In the genomic region with DNA sequence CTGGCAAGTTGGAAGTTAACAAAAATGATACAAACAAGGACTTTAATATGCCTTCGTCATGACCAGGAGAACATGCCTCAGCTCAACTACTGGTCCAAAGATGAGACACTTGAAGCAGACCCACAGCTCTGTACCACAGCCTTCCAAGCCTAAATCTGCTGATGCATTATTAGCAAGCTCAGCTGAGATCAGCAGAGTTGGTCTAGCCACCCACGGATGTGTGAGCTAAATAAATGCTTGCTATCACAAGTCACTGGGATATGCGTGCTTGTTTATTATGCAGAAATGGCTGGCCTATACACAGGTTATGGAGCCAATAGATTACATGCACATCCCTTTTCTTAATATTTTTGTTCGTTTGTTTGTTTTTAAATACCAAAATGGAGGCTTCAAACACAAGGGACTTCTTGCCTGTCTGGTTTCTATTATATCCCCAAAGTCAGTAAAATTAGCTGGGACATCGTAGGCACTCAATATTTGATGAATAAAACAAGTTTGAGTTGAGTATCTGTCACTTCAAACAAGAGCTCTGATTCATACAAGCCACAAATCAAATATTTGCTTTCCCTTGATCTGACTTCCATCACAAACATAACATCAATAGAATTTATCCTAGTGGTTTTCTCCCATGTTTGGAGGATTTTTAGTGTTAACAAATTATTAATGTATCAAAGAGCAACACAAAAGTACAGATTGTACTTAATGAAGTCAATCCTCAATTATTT, we compare ENCODE assay signal across 15 cellular contexts.
DNase-seq lines count a peak whose midpoint lies in the region; ATAC-seq and TF ChIP-seq lines count a peak whose summit lies in the region.
"Had no signal": no experiment of that assay in that cellular context is flagged by ENCODE, and none has a peak within 500 bp of the region (broad histone marks: within the 10 kb centered on the region; RNA-seq: fewer than 3 reads in every experiment).

No MANE protein-coding gene starts in this region.

- POLR2A ChIA-PET in HEK293 (lab: Yijun Ruan, JAX): no interaction called here

- H3K9me3 ChIP-seq in HEK293 (ENCODE audit: control insufficient read depth, insufficient read depth, low read depth, low read length): no peaks in the 10 kb centered on the region

- no peak for TF ChIP-seq CTCF in HEK293 (tag by site-specific recombination; IDR thresholded peaks at IDR 0.05)
- no peak for TF ChIP-seq CTCF in choroid plexus epithelial cell (conservative IDR thresholded peaks at IDR 0.05; ENCODE audit: low read depth, low read length)

- H3K27ac ChIP-seq in HEK293 (ENCODE audit: extremely low read depth, low read depth, low read length): no peak overlapping the region
- H3K27ac ChIP-seq: PC-9 had no signal

- CTCF ChIA-PET in HEK293 (lab: Yijun Ruan, JAX): no interaction called here

- no peaks in the 10 kb centered on the region for H3K36me3 ChIP-seq in HEK293 (ENCODE audit: control insufficient read depth in 2 of 2, insufficient read depth in 1 of 2, low read length in 2 of 2)
- H3K36me3 ChIP-seq: BE2C had no signal

- no peak for ATAC-seq in GM18498 (IDR thresholded peaks at IDR 0.05; ENCODE audit: unreplicated experiment)
- no peak for ATAC-seq in HG03354 (IDR thresholded peaks at IDR 0.05; ENCODE audit: poor library complexity, severe bottlenecking, unreplicated experiment)

- DNase-seq in NCI-H774 (lab: John Stamatoyannopoulos, UW) (peak; percentile 27), choroid plexus epithelial cell (ENCODE audit: low read depth) (peak; percentile 9), non-pigmented ciliary epithelial cell (ENCODE audit: low read depth) (peak; percentile 22), DMS153 (lab: John Stamatoyannopoulos, UW) (no peak)
- DNase-seq: BE2C; Calu3; CD4-positive, alpha-beta T cell; DMS79 treated with DMSO at 0.1 percent for 48 hours; HFFc6; NCI-H187; NCI-H69 had no signal

- H3K4me3 ChIP-seq in HEK293 (ENCODE audit: low read depth, low read length) (no peak overlapping the region), choroid plexus epithelial cell (ENCODE audit: low read depth, low read length) (no peak overlapping the region)
- H3K4me3 ChIP-seq: PC-9 had no signal

- H3K4me1 ChIP-seq in HEK293 (ENCODE audit: control insufficient read depth, insufficient read depth, low read length): no peaks in the 10 kb centered on the region
- H3K4me1 ChIP-seq: BE2C had no signal

TF ChIP-seq in HEK293, 187 proteins besides CTCF, POLR2A, EP300 and RAD21:
- TF ChIP-seq ZNF133 (tag by site-specific recombination; IDR thresholded peaks at IDR 0.05): 0 out of 2 replicates have a peak, but pooled peaks have one; percentile 2
- no peak for TF ChIP-seq EGR2 (tag by site-specific recombination; IDR thresholded peaks at IDR 0.05; ENCODE audit: low read depth)
- TF ChIP-seq KLF16 (tag by site-specific recombination; IDR thresholded peaks at IDR 0.05): no peak
TF ChIP-seq in HEK293: peak in this region for 1.
